18 cellular contexts compared by ENCODE assay signal in genomic region chr2:43375746-43376522, GRCh38.
A peak's percentile ranks its signal among the peaks of the same experiment; 100 is the strongest.
DNase-seq lines count a peak whose midpoint lies in the region; ATAC-seq and TF ChIP-seq lines count a peak whose summit lies in the region.
"Had no signal": no experiment of that assay in that cellular context is flagged by ENCODE, and none has a peak within 500 bp of the region (broad histone marks: within the 10 kb centered on the region; RNA-seq: fewer than 3 reads in every experiment).

No MANE protein-coding gene starts in this region.

- H3K9me3 ChIP-seq in Caco-2 (no peaks in the 10 kb centered on the region), SK-N-SH (no peaks in the 10 kb centered on the region)
- H3K9me3 ChIP-seq: left lung, stomach had no signal

- H3K27ac ChIP-seq in KMS-11 (peak overlapping the region; percentile 34; the same call in 1 of the 2 replicates), rectal smooth muscle tissue (ENCODE audit: low read depth, low read length) (peak overlapping the region; percentile 42), SK-N-SH (ENCODE audit: low read depth in 2 of 2, low read length in 1 of 2) (peak overlapping the region in 1 of 2 experiments; percentile 44; a peak in 2 of 4 replicates)
- H3K27ac ChIP-seq: left lung, stomach had no signal

- H3K36me3 ChIP-seq in Caco-2 (ENCODE audit: control insufficient read depth, insufficient read depth, low read length) (peaks cover 5% of the 10 kb centered on the region; the same call in 1 of the 2 replicates), KMS-11 (ENCODE audit: insufficient read depth) (no peaks in the 10 kb centered on the region), rectal smooth muscle tissue (ENCODE audit: control insufficient read depth, insufficient read depth, low read length) (no peaks in the 10 kb centered on the region), SK-N-SH (replicated peaks in 1 of 2; ENCODE audit: control insufficient read depth in 1 of 2, insufficient read depth in 2 of 2, low read length in 1 of 2) (peaks cover 3 to 19% of the 10 kb centered on the region in 2 experiments)
- H3K36me3 ChIP-seq: left lung, stomach had no signal

- POLR2A ChIA-PET in Caco-2 (lab: Charles Lee), result no interaction called here
- POLR2A ChIA-PET in SK-N-SH (lab: Yijun Ruan, JAX), result no interaction called here

- H3F3A ChIP-seq in SK-N-SH (replicated peaks; ENCODE audit: insufficient read depth), result peaks cover 3% of the 10 kb centered on the region

- no peaks in the 10 kb centered on the region for H3K27me3 ChIP-seq in Caco-2 (replicated peaks; ENCODE audit: control insufficient read depth, insufficient read depth, low read length)
- no peaks in the 10 kb centered on the region for H3K27me3 ChIP-seq in KMS-11 (ENCODE audit: insufficient read depth, low read depth)
- no peaks in the 10 kb centered on the region for H3K27me3 ChIP-seq in rectal smooth muscle tissue (ENCODE audit: control insufficient read depth, insufficient read depth, low read length)
- no peaks in the 10 kb centered on the region for H3K27me3 ChIP-seq in SK-N-SH (ENCODE audit: insufficient read depth)
- H3K27me3 ChIP-seq: left lung, stomach had no signal

- DNase-seq in Caco-2 (peak; percentile 57 to 69), left colon (no peak), NCI-H128 (lab: John Stamatoyannopoulos, UW; ENCODE audit: unreplicated experiment) (no peak), SK-N-SH (no peak)
- no peak for DNase-seq in activated T-cell treated with anti-CD3 and anti-CD28 coated beads, Interleukin-2, amount 50 U/mL, for 4 hours
- DNase-seq in stimulated activated naive CD8-positive, alpha-beta T cell treated with anti-CD3 and anti-CD28 coated beads, Interleukin-15, Interleukin-2, amounts not matched to agents 100 U/mL and 50 U/mL, for 24 hours, result no peak
- DNase-seq: activated CD4-positive, alpha-beta T cell treated with anti-CD3 and anti-CD28 coated beads, Interleukin-2, amount 50 U/mL, for 1 hour; activated CD8-positive, alpha-beta memory T cell treated with anti-CD3 and anti-CD28 coated beads, Interleukin-2, amount 50 U/mL, for 4 hours; activated effector memory CD4-positive, alpha-beta T cell treated with Interleukin-2 at 50 U/mL for 16 hours; caudate nucleus; foreskin melanocyte; left lung; MV-4-11; NCI-H2081; occipital lobe; stomach had no signal

- H3K9ac ChIP-seq in KMS-11, result no peak overlapping the region
- H3K9ac ChIP-seq in rectal smooth muscle tissue (ENCODE audit: low read length), result no peak overlapping the region
- no peak overlapping the region for H3K9ac ChIP-seq in SK-N-SH

- H3K27ac Mint-ChIP-seq in Caco-2 (ENCODE audit: unreplicated experiment), result peak overlapping the region; percentile 81

- H3K9me3 Mint-ChIP-seq in Caco-2 (ENCODE audit: unreplicated experiment), result peaks cover 22% of the 10 kb centered on the region
- no peaks in the 10 kb centered on the region for H3K9me3 Mint-ChIP-seq in activated T-cell treated with anti-CD3 and anti-CD28 coated beads, Interleukin-2, amount 50 U/mL, for 4 hours

- intact Hi-C loops in Caco-2 (cut with micrococcal nuclease; ENCODE audit: unreplicated experiment) (loop anchor here (1.0 kb wide), 2 partner anchors 14 to 44 kb away; no protein-coding TSS in a partner anchor), left colon (cut with DNase I, micrococcal nuclease) (no loop called here)

- H3K4me2 ChIP-seq in KMS-11, result peak overlapping the region; percentile 42
- H3K4me2 ChIP-seq in SK-N-SH, result no peak overlapping the region

- BruUV-seq in Caco-2 (replicated peaks; lab: Mats Ljungman, UMichigan), result TSS peak; percentile 52

- 74% methylated on average over 3 of the region's 3 CpGs for WGBS in SK-N-SH (ENCODE audit: low lambda C conversion rate)

- peaks cover 46% of the 10 kb centered on the region for H3K4me1 Mint-ChIP-seq in Caco-2 (ENCODE audit: low read depth, unreplicated experiment)
- H3K4me1 Mint-ChIP-seq in activated T-cell treated with anti-CD3 and anti-CD28 coated beads, Interleukin-2, amount 50 U/mL, for 4 hours (ENCODE audit: low read depth), result no peaks in the 10 kb centered on the region

- no peaks in the 10 kb centered on the region for H4K20me1 ChIP-seq in KMS-11 (ENCODE audit: insufficient read depth)
- H4K20me1 ChIP-seq in SK-N-SH (ENCODE audit: insufficient read depth), result no peaks in the 10 kb centered on the region

- no peaks in the 10 kb centered on the region for H3K9me2 ChIP-seq in SK-N-SH

- TF ChIP-seq RAD21 in SK-N-SH (IDR thresholded peaks at IDR 0.05; ENCODE audit: low read length), result no peak

- no peak overlapping the region for H3K4me3 ChIP-seq in Caco-2 (ENCODE audit: low read depth, low read length)
- H3K4me3 ChIP-seq in KMS-11 (IDR thresholded peaks at IDR 0.05; ENCODE audit: insufficient read depth, low read depth, low read length), result no peak overlapping the region
- H3K4me3 ChIP-seq in rectal smooth muscle tissue (ENCODE audit: low read length), result no peak overlapping the region
- H3K4me3 ChIP-seq in SK-N-SH (ENCODE audit: low read depth in 2 of 2, low read length in 1 of 2), result no peak overlapping the region
- H3K4me3 ChIP-seq: left lung, stomach had no signal

- peak overlapping the region; percentile 39 for H3K4me3 Mint-ChIP-seq in Caco-2 (ENCODE audit: unreplicated experiment)
- no peak overlapping the region for H3K4me3 Mint-ChIP-seq in activated T-cell treated with anti-CD3 and anti-CD28 coated beads, Interleukin-2, amount 50 U/mL, for 4 hours

- no peaks in the 10 kb centered on the region for H3K27me3 Mint-ChIP-seq in Caco-2 (ENCODE audit: insufficient read depth, unreplicated experiment)
- no peaks in the 10 kb centered on the region for H3K27me3 Mint-ChIP-seq in activated T-cell treated with anti-CD3 and anti-CD28 coated beads, Interleukin-2, amount 50 U/mL, for 4 hours (ENCODE audit: low read depth)

- H3K4me1 ChIP-seq in Caco-2 (peaks cover 43% of the 10 kb centered on the region), KMS-11 (ENCODE audit: low read depth, poor library complexity, severe bottlenecking) (peaks cover 57% of the 10 kb centered on the region), rectal smooth muscle tissue (ENCODE audit: control insufficient read depth, insufficient read depth, low read length) (peaks cover 28% of the 10 kb centered on the region), SK-N-SH (ENCODE audit: control insufficient read depth in 1 of 2, insufficient read depth in 2 of 2, low read depth in 1 of 2, low read length in 1 of 2) (peaks cover 0 to 10% of the 10 kb centered on the region in 2 experiments; a peak in 2 of 4 replicates)

- no peak for TF ChIP-seq CTCF in Caco-2 (IDR thresholded peaks at IDR 0.05; ENCODE audit: insufficient read depth in 1 of 2, low read depth in 1 of 2, low read length in 1 of 2, severe bottlenecking in 1 of 2, unreplicated experiment in 1 of 2)
- TF ChIP-seq CTCF in KMS-11 (conservative IDR thresholded peaks at IDR 0.05; ENCODE audit: low read depth, low read length), result no peak
- TF ChIP-seq CTCF in SK-N-SH (IDR thresholded peaks at IDR 0.05), result no peak

- H3K79me2 ChIP-seq in KMS-11 (ENCODE audit: insufficient read depth, low read depth) (no peaks in the 10 kb centered on the region), SK-N-SH (ENCODE audit: insufficient read depth) (no peaks in the 10 kb centered on the region)

- H2AFZ ChIP-seq in KMS-11 (ENCODE audit: low read depth) (no peak overlapping the region), SK-N-SH (ENCODE audit: low read depth) (no peak overlapping the region)

- CTCF ChIA-PET in Caco-2 (lab: Charles Lee), result no interaction called here
- CTCF ChIA-PET in SK-N-SH (lab: Yijun Ruan, JAX), result interaction anchor here (0.7 to 1.6 kb wide), 4 partner anchors 18 to 144 kb away, joined by 3 read pairs; no protein-coding TSS in a partner anchor

- H3K36me3 Mint-ChIP-seq in Caco-2 (ENCODE audit: insufficient read depth, unreplicated experiment), result no peaks in the 10 kb centered on the region
- peaks cover 29% of the 10 kb centered on the region for H3K36me3 Mint-ChIP-seq in activated T-cell treated with anti-CD3 and anti-CD28 coated beads, Interleukin-2, amount 50 U/mL, for 4 hours (ENCODE audit: insufficient read depth)

- ATAC-seq in left colon, result peak; percentile 33
- no peak for ATAC-seq in activated T-cell treated with anti-CD3 and anti-CD28 coated beads, Interleukin-2, amount 50 U/mL, for 4 hours
- ATAC-seq in stimulated activated naive CD8-positive, alpha-beta T cell treated with anti-CD3 and anti-CD28 coated beads, Interleukin-15, Interleukin-2, amounts not matched to agents 100 U/mL and 50 U/mL, for 24 hours, result no peak
- ATAC-seq: left lung had no signal

- TF ChIP-seq EP300 in SK-N-SH (IDR thresholded peaks at IDR 0.05; ENCODE audit: borderline replicate concordance in 1 of 2, low read depth in 1 of 2, low read length in 1 of 2), result no peak

TF ChIP-seq in SK-N-SH, 30 proteins besides CTCF, POLR2A, EP300 and RAD21 (continues in another document):
- TF ChIP-seq NFIC (IDR thresholded peaks at IDR 0.05; ENCODE audit: borderline replicate concordance), result no peak
- TF ChIP-seq ELF1 (IDR thresholded peaks at IDR 0.05), result no peak
- TF ChIP-seq, protein P1, sequence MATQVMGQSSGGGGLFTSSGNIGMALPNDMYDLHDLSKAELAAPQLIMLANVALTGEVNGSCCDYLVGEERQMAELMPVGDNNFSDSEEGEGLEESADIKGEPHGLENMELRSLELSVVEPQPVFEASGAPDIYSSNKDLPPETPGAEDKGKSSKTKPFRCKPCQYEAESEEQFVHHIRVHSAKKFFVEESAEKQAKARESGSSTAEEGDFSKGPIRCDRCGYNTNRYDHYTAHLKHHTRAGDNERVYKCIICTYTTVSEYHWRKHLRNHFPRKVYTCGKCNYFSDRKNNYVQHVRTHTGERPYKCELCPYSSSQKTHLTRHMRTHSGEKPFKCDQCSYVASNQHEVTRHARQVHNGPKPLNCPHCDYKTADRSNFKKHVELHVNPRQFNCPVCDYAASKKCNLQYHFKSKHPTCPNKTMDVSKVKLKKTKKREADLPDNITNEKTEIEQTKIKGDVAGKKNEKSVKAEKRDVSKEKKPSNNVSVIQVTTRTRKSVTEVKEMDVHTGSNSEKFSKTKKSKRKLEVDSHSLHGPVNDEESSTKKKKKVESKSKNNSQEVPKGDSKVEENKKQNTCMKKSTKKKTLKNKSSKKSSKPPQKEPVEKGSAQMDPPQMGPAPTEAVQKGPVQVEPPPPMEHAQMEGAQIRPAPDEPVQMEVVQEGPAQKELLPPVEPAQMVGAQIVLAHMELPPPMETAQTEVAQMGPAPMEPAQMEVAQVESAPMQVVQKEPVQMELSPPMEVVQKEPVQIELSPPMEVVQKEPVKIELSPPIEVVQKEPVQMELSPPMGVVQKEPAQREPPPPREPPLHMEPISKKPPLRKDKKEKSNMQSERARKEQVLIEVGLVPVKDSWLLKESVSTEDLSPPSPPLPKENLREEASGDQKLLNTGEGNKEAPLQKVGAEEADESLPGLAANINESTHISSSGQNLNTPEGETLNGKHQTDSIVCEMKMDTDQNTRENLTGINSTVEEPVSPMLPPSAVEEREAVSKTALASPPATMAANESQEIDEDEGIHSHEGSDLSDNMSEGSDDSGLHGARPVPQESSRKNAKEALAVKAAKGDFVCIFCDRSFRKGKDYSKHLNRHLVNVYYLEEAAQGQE (IDR thresholded peaks at IDR 0.05; ENCODE audit: low read depth, low read length), result no peak

Comparison
In these comparisons a context has a peak if more than half of its experiments do, and no peak if none do; other contexts are left out.
1. DNase-seq: peak in Caco-2 (2 of 2); none in left colon (0 of 2), NCI-H128 (single experiment), SK-N-SH (single experiment), activated T-cell treated with anti-CD3 and anti-CD28 coated beads, Interleukin-2, amount 50 U/mL, for 4 hours (single experiment) and stimulated activated naive CD8-positive, alpha-beta T cell treated with anti-CD3 and anti-CD28 coated beads, Interleukin-15, Interleukin-2, amounts not matched to agents 100 U/mL and 50 U/mL, for 24 hours (single experiment).